In genomic region chr6:13277231-13277630, GRCh38 we compare ENCODE assay signal across 20 cellular contexts. TPM values are rescaled to one million over a fixed set of nuclear protein-coding genes. Genes with fewer than 3 reads are reported as not detected.
A peak's percentile ranks its signal among the peaks of the same experiment; 100 is the strongest.
DNase-seq lines count a peak whose midpoint lies in the region; ATAC-seq and TF ChIP-seq lines count a peak whose summit lies in the region.
"Had no signal": no experiment of that assay in that cellular context is flagged by ENCODE, and none has a peak within 500 bp of the region (broad histone marks: within the 10 kb centered on the region; RNA-seq: fewer than 3 reads in every experiment).

No MANE protein-coding gene starts in this region.

- peaks cover 6 to 69% (median 47%) of the 10 kb centered on the region in 11 experiments; a peak in 20 of 22 replicates for H3K36me3 ChIP-seq in BLaER1 treated with 17β-estradiol and CSF1 and Interleukin-3, amounts not matched to agents 10 nM and 100 nM
- H3K36me3 ChIP-seq in upper lobe of right lung: peaks cover 35% of the 10 kb centered on the region

- H3K9ac ChIP-seq in BLaER1 treated with 17β-estradiol and CSF1 and Interleukin-3, amounts not matched to agents 10 nM and 100 nM: peak overlapping the region in 2 of 11 experiments; percentile 15 to 29; a peak in 2 of 22 replicates

- no peak for DNase-seq in left lobe of liver (ENCODE audit: low spot score)
- no peak for DNase-seq in upper lobe of right lung
- no peak for DNase-seq in activated CD8-positive, alpha-beta memory T cell treated with anti-CD3 and anti-CD28 coated beads, Interleukin-2, amount 50 U/mL, for 4 hours
- DNase-seq: C1 segment of cervical spinal cord; CD8-positive, alpha-beta T cell; DND-41; NCI-H1105 treated with DMSO at 0.1 percent for 48 hours; NCI-H2029 treated with DMSO at 0.1 percent for 48 hours; NCI-H226; NCI-H510A treated with DMSO at 0.1 percent for 48 hours; NCI-H748 treated with DMSO at 0.1 percent for 48 hours; NK-92 treated with Interleukin-12 subunit alpha and Interleukin-12 subunit beta, amount 100 ng/mL, for 24 hours; SHP77 treated with DMSO at 0.1 percent for 48 hours had no signal

- H3K4me1 Mint-ChIP-seq in IgD-negative memory B cell: peaks cover 40 to 60% (median 60%) of the 10 kb centered on the region in 3 donors
- H3K4me1 Mint-ChIP-seq in stimulated activated memory B cell treated with anti-CD40 and anti-IgM and Interleukin-4, amounts not matched to agents 10 μg/mL and 1 μg/mL and 100 μg/mL, for 72 hours: peaks cover 75% of the 10 kb centered on the region

- H3K4me1 ChIP-seq in BLaER1 treated with 17β-estradiol and CSF1 and Interleukin-3, amounts not matched to agents 10 nM and 100 nM: peaks cover 37 to 94% (median 76%) of the 10 kb centered on the region in 10 experiments
- no peaks in the 10 kb centered on the region for H3K4me1 ChIP-seq in upper lobe of right lung

- intact Hi-C loops in upper lobe of right lung (cut with DNase I): no loop called here

- peak overlapping the region in 7 of 11 experiments; percentile 9 to 97 (median 88); a peak in 12 of 22 replicates for H3K4me2 ChIP-seq in BLaER1 treated with 17β-estradiol and CSF1 and Interleukin-3, amounts not matched to agents 10 nM and 100 nM

- TF ChIP-seq CTCF in upper lobe of right lung (IDR thresholded peaks at IDR 0.05): no peak

- ATAC-seq in esophagus mucosa (peak; percentile 56), left lobe of liver (no peak), upper lobe of right lung (no peak)
- ATAC-seq in stimulated activated memory B cell treated with anti-CD40 and anti-IgM and Interleukin-4, amounts not matched to agents 10 μg/mL and 1 μg/mL and 100 μg/mL, for 72 hours: no peak
- ATAC-seq: CD8-positive, alpha-beta T cell; K562 had no signal

- H3K27me3 ChIP-seq in BLaER1 treated with 17β-estradiol and CSF1 and Interleukin-3, amounts not matched to agents 10 nM and 100 nM: peaks cover 0 to 5% (median 0%) of the 10 kb centered on the region in 11 experiments; a peak in 1 of 22 replicates
- no peaks in the 10 kb centered on the region for H3K27me3 ChIP-seq in upper lobe of right lung

- H4K20me1 ChIP-seq in BLaER1 treated with 17β-estradiol and CSF1 and Interleukin-3, amounts not matched to agents 10 nM and 100 nM: peaks cover 0 to 60% (median 4%) of the 10 kb centered on the region in 11 experiments; a peak in 5 of 22 replicates

- peak overlapping the region in 2 of 4 donors; percentile 5 to 68 for H3K4me3 Mint-ChIP-seq in IgD-negative memory B cell
- peak overlapping the region; percentile 28 for H3K4me3 Mint-ChIP-seq in stimulated activated memory B cell treated with anti-CD40 and anti-IgM and Interleukin-4, amounts not matched to agents 10 μg/mL and 1 μg/mL and 100 μg/mL, for 72 hours
- H3K4me3 Mint-ChIP-seq: CD8-positive, alpha-beta T cell had no signal

- H3K9me3 Mint-ChIP-seq in IgD-negative memory B cell: no peaks in the 10 kb centered on the region
- no peaks in the 10 kb centered on the region for H3K9me3 Mint-ChIP-seq in stimulated activated memory B cell treated with anti-CD40 and anti-IgM and Interleukin-4, amounts not matched to agents 10 μg/mL and 1 μg/mL and 100 μg/mL, for 72 hours
- H3K9me3 Mint-ChIP-seq: CD8-positive, alpha-beta T cell had no signal

- H3K27me3 Mint-ChIP-seq in IgD-negative memory B cell: no peaks in the 10 kb centered on the region
- H3K27me3 Mint-ChIP-seq in stimulated activated memory B cell treated with anti-CD40 and anti-IgM and Interleukin-4, amounts not matched to agents 10 μg/mL and 1 μg/mL and 100 μg/mL, for 72 hours: no peaks in the 10 kb centered on the region

- peak overlapping the region; percentile 80 to 87 (median 82) for H3K27ac Mint-ChIP-seq in IgD-negative memory B cell
- H3K27ac Mint-ChIP-seq in stimulated activated memory B cell treated with anti-CD40 and anti-IgM and Interleukin-4, amounts not matched to agents 10 μg/mL and 1 μg/mL and 100 μg/mL, for 72 hours: peak overlapping the region; percentile 73
- H3K27ac Mint-ChIP-seq: CD8-positive, alpha-beta T cell had no signal

- H3K4me3 ChIP-seq in BLaER1 treated with 17β-estradiol and CSF1 and Interleukin-3, amounts not matched to agents 10 nM and 100 nM: peak overlapping the region in 1 of 10 experiments; percentile 3; a peak in 2 of 20 replicates
- no peak overlapping the region for H3K4me3 ChIP-seq in upper lobe of right lung
- H3K4me3 ChIP-seq: K562, SK-N-MC had no signal

- no peak overlapping the region for H3K27ac ChIP-seq in BLaER1 treated with 17β-estradiol and CSF1 and Interleukin-3, amounts not matched to agents 10 nM and 100 nM
- no peak overlapping the region for H3K27ac ChIP-seq in upper lobe of right lung
- H3K27ac ChIP-seq: RWPE1, SK-N-MC had no signal

- H3K9me3 ChIP-seq in BLaER1 treated with 17β-estradiol and CSF1 and Interleukin-3, amounts not matched to agents 10 nM and 100 nM (replicated peaks in 1 of 11): no peaks in the 10 kb centered on the region
- H3K9me3 ChIP-seq in upper lobe of right lung: no peaks in the 10 kb centered on the region

- H3K36me3 Mint-ChIP-seq in IgD-negative memory B cell: peaks cover 3% of the 10 kb centered on the region
- H3K36me3 Mint-ChIP-seq in stimulated activated memory B cell treated with anti-CD40 and anti-IgM and Interleukin-4, amounts not matched to agents 10 μg/mL and 1 μg/mL and 100 μg/mL, for 72 hours: peaks cover 47% of the 10 kb centered on the region
- H3K36me3 Mint-ChIP-seq: CD8-positive, alpha-beta T cell had no signal

RNA-seq across cellular contexts. Expression of gene TBC1D7, which starts 51.1 kb away (rescaled TPM):
- polyA plus RNA-seq in IgD-negative memory B cell: 15.7 TPM
- total RNA-seq in esophagus mucosa (16.6 TPM), left lobe of liver (10.4 TPM), upper lobe of right lung (18.1 TPM)
